30 cellular contexts compared by ENCODE assay signal in the genomic region with DNA sequence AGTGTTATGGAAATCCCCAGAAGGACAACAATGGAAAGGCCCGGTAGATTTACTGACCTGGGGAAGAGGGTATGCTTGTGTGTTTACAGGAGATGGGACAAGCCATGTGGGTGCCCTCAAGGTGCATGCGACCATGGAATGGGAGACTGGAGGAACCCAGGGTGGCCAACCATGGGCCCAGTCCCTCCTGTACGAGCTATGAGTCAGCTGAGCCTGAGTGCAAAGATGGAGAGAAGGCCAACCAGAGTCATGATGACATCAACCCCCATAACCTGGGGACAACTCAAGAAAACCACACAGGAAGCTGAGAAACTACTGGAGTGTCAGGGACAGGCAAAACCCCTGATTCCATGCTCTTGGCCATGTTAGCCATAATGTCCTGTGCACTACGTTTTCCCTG.
"Had no signal": no experiment of that assay in that cellular context is flagged by ENCODE, and none has a peak within 500 bp of the region (broad histone marks: within the 10 kb centered on the region; RNA-seq: fewer than 3 reads in every experiment).

No MANE protein-coding gene starts in this region.

- H3K4me1 ChIP-seq: ascending aorta, foreskin keratinocyte, lower lobe of right lung, parathyroid adenoma, psoas muscle, sigmoid colon, stomach, suprapubic skin, tibial nerve had no signal

- H3K9ac ChIP-seq: parathyroid adenoma had no signal

- FAIRE-seq: kidney had no signal

- H3K27me3 ChIP-seq: ascending aorta, esophagus muscularis mucosa, foreskin keratinocyte, heart left ventricle, sigmoid colon, stomach, suprapubic skin, tibial nerve had no signal

- DNase-seq: activated CD4-positive, alpha-beta T cell treated with anti-CD3 and anti-CD28 coated beads for 4 hours; activated CD4-positive, alpha-beta T cell treated with anti-CD3 and anti-CD28 coated beads, Interleukin-2, amount 50 U/mL, for 4 hours; activated CD8-positive, alpha-beta memory T cell treated with anti-CD3 and anti-CD28 coated beads, Interleukin-2, amount 50 U/mL, for 4 hours; activated gamma-delta T cell; activated naive CD4-positive, alpha-beta T cell treated with anti-CD3 and anti-CD28 coated beads, Interleukin-2, amount 10 ng/mL, durations not matched to agents 7 days and 5 days; activated naive CD8-positive, alpha-beta T cell treated with anti-CD3 and anti-CD28 coated beads, Interleukin-2, amount 10 ng/mL, durations not matched to agents 7 days and 5 days; activated T-cell treated with anti-CD3 and anti-CD28 coated beads, Interleukin-2, amount 50 U/mL, for 1 hour; caudate nucleus; endodermal cell; foreskin keratinocyte; heart left ventricle; hypothalamus; immature natural killer cell; kidney; lower lobe of right lung; mesenchymal stem cell; naive thymus-derived CD8-positive, alpha-beta T cell; occipital lobe; psoas muscle; sigmoid colon; stimulated activated CD4-positive, alpha-beta T cell treated with anti-CD3 and anti-CD28 coated beads, Interleukin-15, amount 100 ng/mL, for 24 hours; stimulated activated CD4-positive, alpha-beta T cell treated with anti-CD3 and anti-CD28 coated beads, Interleukin-2, amount 100 ng/mL, for 24 hours; stimulated activated naive B cell treated with anti-CD40 and anti-IgM and Interleukin-4, amounts not matched to agents 10 μg/mL and 1 μg/mL and 100 μg/mL, for 72 hours; stomach; T-helper 1 cell had no signal

- H3K27ac ChIP-seq: ascending aorta, esophagus muscularis mucosa, foreskin keratinocyte, heart left ventricle, lower lobe of right lung, parathyroid adenoma, psoas muscle, sigmoid colon, stomach, suprapubic skin, tibial nerve had no signal

- H3K4me3 ChIP-seq: ascending aorta, esophagus muscularis mucosa, heart left ventricle, lower lobe of right lung, psoas muscle, sigmoid colon, stomach, suprapubic skin, tibial nerve had no signal
